Comparison of ENCODE assay signal across 16 cellular contexts in the genomic region with DNA sequence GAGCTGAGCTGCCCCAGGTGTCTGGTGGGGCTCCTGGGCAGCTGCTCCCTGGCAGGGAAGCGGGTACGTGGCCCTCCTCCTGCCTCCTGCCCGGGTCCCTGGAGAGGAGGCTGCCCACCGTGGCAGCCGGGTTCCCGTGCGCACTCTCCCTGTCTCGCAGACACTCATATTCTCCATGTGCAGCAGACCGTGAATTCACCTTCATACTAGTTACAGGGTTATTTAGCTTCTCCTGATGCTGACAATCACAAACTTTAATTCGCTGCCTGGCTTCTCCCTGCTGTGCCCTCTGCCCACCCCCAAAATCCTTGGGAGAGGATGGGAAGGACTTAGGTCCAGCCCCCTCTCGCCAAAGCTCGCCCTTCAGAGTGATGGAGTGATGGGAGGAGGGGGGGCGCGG.
"Had no signal": no experiment of that assay in that cellular context is flagged by ENCODE, and none has a peak within 500 bp of the region (broad histone marks: within the 10 kb centered on the region; RNA-seq: fewer than 3 reads in every experiment).

No MANE protein-coding gene starts in this region.

- H3K4me1 ChIP-seq: spleen had no signal

- H3K27ac ChIP-seq: colonic mucosa, lower lobe of right lung, sigmoid colon, spleen, thyroid gland had no signal

- H3K36me3 ChIP-seq: colonic mucosa, sigmoid colon, spleen, thyroid gland had no signal

- H3K4me3 ChIP-seq: body of pancreas, colonic mucosa, lower lobe of right lung, sigmoid colon, spleen, thyroid gland had no signal

- DNase-seq: activated B cell treated with CpG ODN at 0.5 μM for 24 hours; activated CD4-positive, alpha-beta T cell treated with anti-CD3 and anti-CD28 coated beads for 48 hours; activated CD8-positive, alpha-beta T cell treated with anti-CD3 and anti-CD28 coated beads for 36 hours; activated naive CD8-positive, alpha-beta T cell treated with anti-CD3 and anti-CD28 coated beads for 36 hours; activated T-cell treated with anti-CD3 and anti-CD28 coated beads, Interleukin-2, amount 50 U/mL, for 72 hours; amygdala; body of pancreas; central memory CD4-positive, alpha-beta T cell; colonic mucosa; left colon; lower lobe of right lung; nephron progenitor cell; sigmoid colon; spleen had no signal

- H3K27me3 ChIP-seq: body of pancreas, colonic mucosa, sigmoid colon, thyroid gland had no signal

- ATAC-seq: activated CD8-positive, alpha-beta T cell treated with anti-CD3 and anti-CD28 coated beads for 36 hours; activated T-cell treated with anti-CD3 and anti-CD28 coated beads, Interleukin-2, amount 50 U/mL, for 72 hours; body of pancreas; esophagus mucosa; left colon; lower lobe of right lung had no signal

- H3K9me3 ChIP-seq: body of pancreas, colonic mucosa, lower lobe of right lung, sigmoid colon, spleen, thyroid gland had no signal
